1 cellular context compared by ENCODE assay signal in genomic region chr11:121465709-121466062, GRCh38.
TF ChIP-seq lines count a peak whose summit lies in the region.

No MANE protein-coding gene starts in this region.

TF ChIP-seq in GM23338, 12 proteins besides CTCF, POLR2A, EP300 and RAD21 (continued from another document):
- TF ChIP-seq ZNF462 (CRISPR knock-in tag; IDR thresholded peaks at IDR 0.05) (no peak), EZH2 (IDR thresholded peaks at IDR 0.05; ENCODE audit: low read depth, unreplicated experiment) (no peak), STAT1 (IDR thresholded peaks at IDR 0.05; ENCODE audit: unreplicated experiment) (no peak), ZNF114 (CRISPR knock-in tag; IDR thresholded peaks at IDR 0.05) (no peak), NANOG (IDR thresholded peaks at IDR 0.05; ENCODE audit: borderline replicate concordance) (no peak), ZNF331 (CRISPR knock-in tag; IDR thresholded peaks at IDR 0.05; ENCODE audit: low read depth) (no peak)
